In genomic region chr1:32613472-32613871, GRCh38 we compare ENCODE assay signal across 20 cellular contexts. TPM values are rescaled to one million over a fixed set of nuclear protein-coding genes. Genes with fewer than 3 reads are reported as not detected.
DNase-seq lines count a peak whose midpoint lies in the region; ATAC-seq and TF ChIP-seq lines count a peak whose summit lies in the region.
"Had no signal": no experiment of that assay in that cellular context is flagged by ENCODE, and none has a peak within 500 bp of the region (broad histone marks: within the 10 kb centered on the region; RNA-seq: fewer than 3 reads in every experiment).

No MANE protein-coding gene starts in this region.

- peak overlapping the region; percentile 51 for H3K4me3 Mint-ChIP-seq in activated CD4-positive, alpha-beta T cell treated with anti-CD3 and anti-CD28 coated beads, Interleukin-2, amount 10 ng/mL, durations not matched to agents 24 days and 14 days
- peak overlapping the region in 6 of 10 donors; percentile 6 to 63 (median 20) for H3K4me3 Mint-ChIP-seq in naive thymus-derived CD4-positive, alpha-beta T cell
- H3K4me3 Mint-ChIP-seq in type B pancreatic cell, result peak overlapping the region; percentile 56
- no peak overlapping the region for H3K4me3 Mint-ChIP-seq in activated CD8-positive, alpha-beta memory T cell treated with anti-CD3 and anti-CD28 coated beads, Interleukin-2, amount 10 ng/mL, durations not matched to agents 7 days and 5 days

- no peaks in the 10 kb centered on the region for H3K36me3 ChIP-seq in HEK293 (ENCODE audit: control insufficient read depth in 2 of 2, insufficient read depth in 1 of 2, low read length in 2 of 2)
- no peaks in the 10 kb centered on the region for H3K36me3 ChIP-seq in naive thymus-derived CD4-positive, alpha-beta T cell (ENCODE audit: control insufficient read depth in 2 of 3, insufficient read depth in 3 of 3, low read length in 3 of 3)
- no peaks in the 10 kb centered on the region for H3K36me3 ChIP-seq in ascending aorta
- H3K36me3 ChIP-seq: SJCRH30 had no signal

- DNase-seq in activated CD4-positive, alpha-beta T cell treated with anti-CD3 and anti-CD28 coated beads, Interleukin-2, amount 10 ng/mL, durations not matched to agents 24 days and 14 days, result no peak
- no peak for DNase-seq in activated CD4-positive, alpha-beta T cell treated with anti-CD3 and anti-CD28 coated beads, Interleukin-2, amount 50 U/mL, for 4 hours
- DNase-seq in naive thymus-derived CD4-positive, alpha-beta T cell, result no peak
- DNase-seq in type B pancreatic cell (ENCODE audit: extremely low spot score, unreplicated experiment) (no peak), ascending aorta (ENCODE audit: low spot score in 2 of 2) (no peak)
- DNase-seq in activated CD8-positive, alpha-beta memory T cell treated with anti-CD3 and anti-CD28 coated beads, Interleukin-2, amount 10 ng/mL, durations not matched to agents 7 days and 5 days, result no peak
- DNase-seq: 8988T; CD4-positive, CD25-positive, alpha-beta regulatory T cell; Kasumi-1; NCI-H1105 treated with DMSO at 0.1 percent for 48 hours; NCI-H146; NCI-H1930; NCI-H2107; NCI-H446; NCI-H524 treated with DMSO at 0.1 percent for 48 hours; PC-3; SJCRH30 had no signal

- H3K4me1 ChIP-seq in HEK293 (ENCODE audit: control insufficient read depth, insufficient read depth, low read length) (no peaks in the 10 kb centered on the region), ascending aorta (no peaks in the 10 kb centered on the region)
- H3K4me1 ChIP-seq in naive thymus-derived CD4-positive, alpha-beta T cell (ENCODE audit: control insufficient read depth in 2 of 2, insufficient read depth in 2 of 2, low read length in 2 of 2), result no peaks in the 10 kb centered on the region
- H3K4me1 ChIP-seq: SJCRH30 had no signal

- no peaks in the 10 kb centered on the region for H3K27me3 Mint-ChIP-seq in activated CD4-positive, alpha-beta T cell treated with anti-CD3 and anti-CD28 coated beads, Interleukin-2, amount 10 ng/mL, durations not matched to agents 24 days and 14 days
- H3K27me3 Mint-ChIP-seq in naive thymus-derived CD4-positive, alpha-beta T cell, result no peaks in the 10 kb centered on the region
- H3K27me3 Mint-ChIP-seq in type B pancreatic cell, result no peaks in the 10 kb centered on the region
- peaks cover 3% of the 10 kb centered on the region for H3K27me3 Mint-ChIP-seq in activated CD8-positive, alpha-beta memory T cell treated with anti-CD3 and anti-CD28 coated beads, Interleukin-2, amount 10 ng/mL, durations not matched to agents 7 days and 5 days
- H3K27me3 Mint-ChIP-seq: CD4-positive, CD25-positive, alpha-beta regulatory T cell had no signal

- CTCF ChIA-PET in HEK293 (lab: Yijun Ruan, JAX), result no interaction called here
- CTCF ChIA-PET in naive thymus-derived CD4-positive, alpha-beta T cell (lab: Charles Lee), result no interaction called here
- CTCF ChIA-PET in activated CD8-positive, alpha-beta memory T cell treated with anti-CD3 and anti-CD28 coated beads, Interleukin-2, amount 10 ng/mL, durations not matched to agents 7 days and 5 days (lab: Charles Lee), result interaction anchor here (0.6 kb wide), 1 partner anchor 736 kb away, joined by 3 read pairs; no protein-coding TSS in a partner anchor

- H3K4me1 Mint-ChIP-seq in activated CD4-positive, alpha-beta T cell treated with anti-CD3 and anti-CD28 coated beads, Interleukin-2, amount 10 ng/mL, durations not matched to agents 24 days and 14 days, result peaks cover 8% of the 10 kb centered on the region
- peaks cover 3 to 7% (median 5%) of the 10 kb centered on the region in 7 donors for H3K4me1 Mint-ChIP-seq in naive thymus-derived CD4-positive, alpha-beta T cell
- peaks cover 11% of the 10 kb centered on the region for H3K4me1 Mint-ChIP-seq in type B pancreatic cell (ENCODE audit: unreplicated experiment)
- H3K4me1 Mint-ChIP-seq in activated CD8-positive, alpha-beta memory T cell treated with anti-CD3 and anti-CD28 coated beads, Interleukin-2, amount 10 ng/mL, durations not matched to agents 7 days and 5 days, result peaks cover 7% of the 10 kb centered on the region

- H3K9me3 ChIP-seq in HEK293 (ENCODE audit: control insufficient read depth, insufficient read depth, low read depth, low read length) (no peaks in the 10 kb centered on the region), ascending aorta (no peaks in the 10 kb centered on the region)
- H3K9me3 ChIP-seq in naive thymus-derived CD4-positive, alpha-beta T cell (ENCODE audit: control insufficient read depth in 2 of 3, low read length in 3 of 3), result no peaks in the 10 kb centered on the region
- H3K9me3 ChIP-seq: BLaER1, SJCRH30 had no signal

- peaks cover 7% of the 10 kb centered on the region for H3K36me3 Mint-ChIP-seq in activated CD4-positive, alpha-beta T cell treated with anti-CD3 and anti-CD28 coated beads, Interleukin-2, amount 10 ng/mL, durations not matched to agents 24 days and 14 days (ENCODE audit: low read depth)
- H3K36me3 Mint-ChIP-seq in naive thymus-derived CD4-positive, alpha-beta T cell, result peaks cover 0 to 2% (median 0%) of the 10 kb centered on the region in 5 donors
- peaks cover 3% of the 10 kb centered on the region for H3K36me3 Mint-ChIP-seq in type B pancreatic cell
- peaks cover 4% of the 10 kb centered on the region for H3K36me3 Mint-ChIP-seq in activated CD8-positive, alpha-beta memory T cell treated with anti-CD3 and anti-CD28 coated beads, Interleukin-2, amount 10 ng/mL, durations not matched to agents 7 days and 5 days

- no peak for TF ChIP-seq CTCF in HEK293 (tag by site-specific recombination; IDR thresholded peaks at IDR 0.05)
- TF ChIP-seq CTCF in type B pancreatic cell (conservative IDR thresholded peaks at IDR 0.05), result no peak
- TF ChIP-seq CTCF in ascending aorta (IDR thresholded peaks at IDR 0.05), result no peak

- intact Hi-C loops in activated CD4-positive, alpha-beta T cell treated with anti-CD3 and anti-CD28 coated beads, Interleukin-2, amount 10 ng/mL, durations not matched to agents 24 days and 14 days (cut with micrococcal nuclease), result no loop called here
- intact Hi-C loops in naive thymus-derived CD4-positive, alpha-beta T cell (cut with micrococcal nuclease), result loop anchor here in 1 of 2 donors (2.0 kb wide), 1 partner anchor 37 kb away; the partner anchor contains the start of genes RBBP4 and ZBTB8OS
- intact Hi-C loops in ascending aorta (cut with DNase I), result no loop called here

- H3K9me3 Mint-ChIP-seq in activated CD4-positive, alpha-beta T cell treated with anti-CD3 and anti-CD28 coated beads, Interleukin-2, amount 10 ng/mL, durations not matched to agents 24 days and 14 days, result no peaks in the 10 kb centered on the region
- no peaks in the 10 kb centered on the region for H3K9me3 Mint-ChIP-seq in naive thymus-derived CD4-positive, alpha-beta T cell
- no peaks in the 10 kb centered on the region for H3K9me3 Mint-ChIP-seq in type B pancreatic cell
- H3K9me3 Mint-ChIP-seq in activated CD8-positive, alpha-beta memory T cell treated with anti-CD3 and anti-CD28 coated beads, Interleukin-2, amount 10 ng/mL, durations not matched to agents 7 days and 5 days (ENCODE audit: low read depth), result no peaks in the 10 kb centered on the region

- no peak overlapping the region for H3K27ac Mint-ChIP-seq in activated CD4-positive, alpha-beta T cell treated with anti-CD3 and anti-CD28 coated beads, Interleukin-2, amount 10 ng/mL, durations not matched to agents 24 days and 14 days
- no peak overlapping the region for H3K27ac Mint-ChIP-seq in naive thymus-derived CD4-positive, alpha-beta T cell
- H3K27ac Mint-ChIP-seq in type B pancreatic cell, result peak overlapping the region; percentile 65
- H3K27ac Mint-ChIP-seq in activated CD8-positive, alpha-beta memory T cell treated with anti-CD3 and anti-CD28 coated beads, Interleukin-2, amount 10 ng/mL, durations not matched to agents 7 days and 5 days, result no peak overlapping the region

- POLR2A ChIA-PET in HEK293 (lab: Yijun Ruan, JAX), result interaction anchor here (0.6 to 1.5 kb wide), 3 partner anchors 11 to 149 kb away, joined by 3 to 4 read pairs (median 4); partner anchors contain the start of genes RBBP4 and ZBTB8B
- POLR2A ChIA-PET in naive thymus-derived CD4-positive, alpha-beta T cell (lab: Charles Lee), result no interaction called here

- H3K4me3 ChIP-seq in HEK293 (ENCODE audit: low read depth, low read length) (no peak overlapping the region), ascending aorta (no peak overlapping the region)
- no peak overlapping the region for H3K4me3 ChIP-seq in naive thymus-derived CD4-positive, alpha-beta T cell (ENCODE audit: low read length)
- H3K4me3 ChIP-seq: BLaER1, K562, SJCRH30 had no signal

- H3K27ac ChIP-seq in HEK293 (ENCODE audit: extremely low read depth, low read depth, low read length) (no peak overlapping the region), ascending aorta (no peak overlapping the region)
- no peak overlapping the region for H3K27ac ChIP-seq in naive thymus-derived CD4-positive, alpha-beta T cell (ENCODE audit: low read depth, low read length)
- H3K27ac ChIP-seq: BLaER1, SJCRH30 had no signal

- no peak for ATAC-seq in naive thymus-derived CD4-positive, alpha-beta T cell
- no peak for ATAC-seq in activated CD8-positive, alpha-beta memory T cell treated with anti-CD3 and anti-CD28 coated beads, Interleukin-2, amount 10 ng/mL, durations not matched to agents 7 days and 5 days
- ATAC-seq: PC-3 had no signal

- no peaks in the 10 kb centered on the region for H3K27me3 ChIP-seq in naive thymus-derived CD4-positive, alpha-beta T cell (ENCODE audit: control insufficient read depth in 2 of 2, insufficient read depth in 2 of 2, low read length in 2 of 2)
- no peaks in the 10 kb centered on the region for H3K27me3 ChIP-seq in ascending aorta
- H3K27me3 ChIP-seq: SJCRH30 had no signal

TF ChIP-seq in HEK293, 187 proteins besides CTCF, POLR2A, EP300 and RAD21 (continues in another document):
- TF ChIP-seq SETDB1 (IDR thresholded peaks at IDR 0.05; ENCODE audit: insufficient read length, low read length) (no peak), MZF1 (tag by site-specific recombination; IDR thresholded peaks at IDR 0.05; ENCODE audit: borderline replicate concordance) (peak; percentile 98), SCRT2 (tag by site-specific recombination; IDR thresholded peaks at IDR 0.05) (no peak)

RNA-seq across cellular contexts. Expression of gene ZBTB8OS, which starts 36.9 kb away (rescaled TPM):
- total RNA-seq in activated CD4-positive, alpha-beta T cell treated with anti-CD3 and anti-CD28 coated beads, Interleukin-2, amount 10 ng/mL, durations not matched to agents 24 days and 14 days, result 50.4 and 54.2 TPM in 2 replicates
- 10 to 100 TPM; 35.5 to 58.8 (median 47.4) TPM for total RNA-seq in naive thymus-derived CD4-positive, alpha-beta T cell
- polyA plus RNA-seq in naive thymus-derived CD4-positive, alpha-beta T cell, result 10 to 100 TPM; 49.8 to 65.9 TPM
- 41.7 and 49.8 TPM in 2 replicates for total RNA-seq in type B pancreatic cell (ENCODE audit: low replicate concordance)
- total RNA-seq in ascending aorta, result 3.0 TPM
- total RNA-seq in activated CD8-positive, alpha-beta memory T cell treated with anti-CD3 and anti-CD28 coated beads, Interleukin-2, amount 10 ng/mL, durations not matched to agents 7 days and 5 days, result 10 to 100 TPM; 70.5 to 75.8 TPM

RNA-seq across cellular contexts. Expression of gene RBBP4, which starts 37.5 kb away (rescaled TPM):
- total RNA-seq in activated CD4-positive, alpha-beta T cell treated with anti-CD3 and anti-CD28 coated beads, Interleukin-2, amount 10 ng/mL, durations not matched to agents 24 days and 14 days, result 329 and 331 TPM in 2 replicates
- total RNA-seq in naive thymus-derived CD4-positive, alpha-beta T cell, result 100 to 1,000 TPM; 130 to 280 (median 162) TPM
- polyA plus RNA-seq in naive thymus-derived CD4-positive, alpha-beta T cell, result 100 to 1,000 TPM; 246 to 251 TPM
- 274 and 386 TPM in 2 replicates for total RNA-seq in type B pancreatic cell (ENCODE audit: low replicate concordance)
- total RNA-seq in ascending aorta, result 45.4 TPM
- total RNA-seq in activated CD8-positive, alpha-beta memory T cell treated with anti-CD3 and anti-CD28 coated beads, Interleukin-2, amount 10 ng/mL, durations not matched to agents 7 days and 5 days, result 100 to 1,000 TPM; 284 to 336 TPM
